ENCODE assay signal across 1 cellular context in genomic region chr16:79393121-79393520, GRCh38.
TF ChIP-seq lines count a peak whose summit lies in the region.

No MANE protein-coding gene starts in this region.

TF ChIP-seq in GM23338, 12 proteins besides CTCF, POLR2A, EP300 and RAD21 (continued from another document):
- TF ChIP-seq REST (IDR thresholded peaks at IDR 0.05; ENCODE audit: unreplicated experiment): no peak
- no peak for TF ChIP-seq NANOG (IDR thresholded peaks at IDR 0.05; ENCODE audit: borderline replicate concordance)
- TF ChIP-seq EZH2 (IDR thresholded peaks at IDR 0.05; ENCODE audit: low read depth, unreplicated experiment): no peak
- TF ChIP-seq STAT1 (IDR thresholded peaks at IDR 0.05; ENCODE audit: unreplicated experiment): no peak
- TF ChIP-seq EZH2phosphoT487 (IDR thresholded peaks at IDR 0.05; ENCODE audit: unreplicated experiment): no peak
- no peak for TF ChIP-seq JUNB (IDR thresholded peaks at IDR 0.05; ENCODE audit: unreplicated experiment)
- TF ChIP-seq ZNF331 (CRISPR knock-in tag; IDR thresholded peaks at IDR 0.05; ENCODE audit: low read depth): no peak
- TF ChIP-seq POLR2AphosphoS5 (IDR thresholded peaks at IDR 0.05; ENCODE audit: low read depth): no peak
TF ChIP-seq in GM23338: peak in this region for 0.
